In genomic region chr14:54839681-54840080, GRCh38 we compare ENCODE assay signal across 19 cellular contexts.
DNase-seq lines count a peak whose midpoint lies in the region; ATAC-seq and TF ChIP-seq lines count a peak whose summit lies in the region.
"Had no signal": no experiment of that assay in that cellular context is flagged by ENCODE, and none has a peak within 500 bp of the region (broad histone marks: within the 10 kb centered on the region; RNA-seq: fewer than 3 reads in every experiment).

No MANE protein-coding gene starts in this region.

- H3K9me3 ChIP-seq in left ventricle myocardium inferior (replicated peaks) = no peaks in the 10 kb centered on the region
- H3K9me3 ChIP-seq in osteoblast (ENCODE audit: low read depth, low read length) = no peaks in the 10 kb centered on the region
- H3K9me3 ChIP-seq: esophagus squamous epithelium had no signal

- no peaks in the 10 kb centered on the region for H4K20me1 ChIP-seq in osteoblast (ENCODE audit: insufficient read depth, low read length)

- no peaks in the 10 kb centered on the region for H3K4me1 ChIP-seq in left ventricle myocardium inferior
- H3K4me1 ChIP-seq in osteoblast (ENCODE audit: insufficient read depth, low read length) = no peaks in the 10 kb centered on the region
- H3K4me1 ChIP-seq: esophagus squamous epithelium, neural progenitor cell had no signal

- no peaks in the 10 kb centered on the region for H3K9me3 Mint-ChIP-seq in activated naive CD8-positive, alpha-beta T cell treated with anti-CD3 and anti-CD28 coated beads for 36 hours
- H3K9me3 Mint-ChIP-seq: neural progenitor cell had no signal

- peaks cover 2% of the 10 kb centered on the region for H3K4me1 Mint-ChIP-seq in activated naive CD8-positive, alpha-beta T cell treated with anti-CD3 and anti-CD28 coated beads for 36 hours
- H3K4me1 Mint-ChIP-seq: neural progenitor cell had no signal

- no peak for TF ChIP-seq CTCF in left ventricle myocardium inferior (IDR thresholded peaks at IDR 0.05; ENCODE audit: borderline replicate concordance)
- TF ChIP-seq CTCF in osteoblast (IDR thresholded peaks at IDR 0.05; ENCODE audit: extremely low read depth, low read depth, low read length) = no peak

- H3K27ac Mint-ChIP-seq in activated naive CD8-positive, alpha-beta T cell treated with anti-CD3 and anti-CD28 coated beads for 36 hours = no peak overlapping the region
- H3K27ac Mint-ChIP-seq: neural progenitor cell had no signal

- H3K27me3 ChIP-seq in left ventricle myocardium inferior (ENCODE audit: low read depth) (no peaks in the 10 kb centered on the region), osteoblast (ENCODE audit: insufficient read depth, low read length) (peaks cover 6% of the 10 kb centered on the region)
- H3K27me3 ChIP-seq: esophagus squamous epithelium, neural progenitor cell had no signal

- H3K36me3 ChIP-seq in left ventricle myocardium inferior = no peaks in the 10 kb centered on the region
- H3K36me3 ChIP-seq in osteoblast (ENCODE audit: insufficient read depth, low read length) = no peaks in the 10 kb centered on the region
- H3K36me3 ChIP-seq: neural progenitor cell had no signal

- no peak overlapping the region for H3K4me3 Mint-ChIP-seq in activated naive CD8-positive, alpha-beta T cell treated with anti-CD3 and anti-CD28 coated beads for 36 hours
- H3K4me3 Mint-ChIP-seq: CD4-positive, alpha-beta memory T cell; neural progenitor cell had no signal

- H3K27ac ChIP-seq in left ventricle myocardium inferior (replicated peaks) = no peak overlapping the region
- H3K27ac ChIP-seq in osteoblast (ENCODE audit: low read depth, low read length) = no peak overlapping the region
- H3K27ac ChIP-seq: neural progenitor cell had no signal

- intact Hi-C loops in Right ventricle myocardium inferior (cut with DNase I) = no loop called here
- intact Hi-C loops in left ventricle myocardium inferior (cut with micrococcal nuclease) = no loop called here

- H3K4me3 ChIP-seq in left ventricle myocardium inferior = no peak overlapping the region
- no peak overlapping the region for H3K4me3 ChIP-seq in osteoblast (ENCODE audit: insufficient read depth, low read length)
- H3K4me3 ChIP-seq: esophagus squamous epithelium, neural progenitor cell had no signal

- H3K4me2 ChIP-seq in osteoblast (ENCODE audit: insufficient read depth, low read length) = no peak overlapping the region
- H3K4me2 ChIP-seq: neural progenitor cell had no signal

- DNase-seq in Right ventricle myocardium inferior (ENCODE audit: missing footprints) = no peak
- no peak for DNase-seq in left ventricle myocardium inferior
- peak; percentile 60 for DNase-seq in fibroblast of peridontal ligament (ENCODE audit: extremely low read depth)
- peak; percentile 79 for DNase-seq in osteoblast (ENCODE audit: insufficient read length, low spot score, missing footprints)
- DNase-seq in stimulated activated CD4-positive, alpha-beta T cell treated with anti-CD3 and anti-CD28 coated beads, Interleukin-4, amount 100 ng/mL, for 4 hours = no peak
- no peak for DNase-seq in activated naive CD8-positive, alpha-beta T cell treated with anti-CD3 and anti-CD28 coated beads for 36 hours
- no peak for DNase-seq in AML-193 (lab: John Stamatoyannopoulos, UW)
- DNase-seq: activated CD4-positive, alpha-beta T cell treated with anti-CD3 and anti-CD28 coated beads, Interleukin-2, amount 50 U/mL, for 4 hours; amniotic stem cell; CD4-positive, alpha-beta memory T cell; esophagus squamous epithelium; mesendoderm; NCI-H146; NCI-H446 treated with DMSO at 0.1 percent for 48 hours; SIG-M5; small intestine; stimulated activated naive CD8-positive, alpha-beta T cell treated with anti-CD3 and anti-CD28 coated beads, Interleukin-15, Interleukin-2, amounts not matched to agents 100 U/mL and 50 U/mL, for 24 hours had no signal

- ATAC-seq in Right ventricle myocardium inferior (peak; percentile 42), GM18519 (IDR thresholded peaks at IDR 0.05; ENCODE audit: low FRiP score, unreplicated experiment) (no peak)
- ATAC-seq: stimulated activated naive CD8-positive, alpha-beta T cell treated with anti-CD3 and anti-CD28 coated beads, Interleukin-15, Interleukin-2, amounts not matched to agents 100 U/mL and 50 U/mL, for 24 hours had no signal

- no peaks in the 10 kb centered on the region for H3K79me2 ChIP-seq in osteoblast (ENCODE audit: insufficient read depth, low read length)

- H2AFZ ChIP-seq in osteoblast (ENCODE audit: low read length) = no peak overlapping the region
- H2AFZ ChIP-seq: neural progenitor cell had no signal

- H3K27me3 Mint-ChIP-seq in activated naive CD8-positive, alpha-beta T cell treated with anti-CD3 and anti-CD28 coated beads for 36 hours = no peaks in the 10 kb centered on the region
- H3K27me3 Mint-ChIP-seq: CD4-positive, alpha-beta memory T cell had no signal

- H3K36me3 Mint-ChIP-seq in activated naive CD8-positive, alpha-beta T cell treated with anti-CD3 and anti-CD28 coated beads for 36 hours = peaks cover 20% of the 10 kb centered on the region
- H3K36me3 Mint-ChIP-seq: neural progenitor cell had no signal

Comparison
In these comparisons a context has a peak if more than half of its experiments do, and no peak if none do; other contexts are left out.
1. DNase-seq: peak in fibroblast of peridontal ligament (single experiment) and osteoblast (single experiment); none in Right ventricle myocardium inferior (single experiment), left ventricle myocardium inferior (single experiment), stimulated activated CD4-positive, alpha-beta T cell treated with anti-CD3 and anti-CD28 coated beads, Interleukin-4, amount 100 ng/mL, for 4 hours (0 of 2), activated naive CD8-positive, alpha-beta T cell treated with anti-CD3 and anti-CD28 coated beads for 36 hours (single experiment) and AML-193 (0 of 2).